1 cellular context compared by ENCODE assay signal in the genomic region with DNA sequence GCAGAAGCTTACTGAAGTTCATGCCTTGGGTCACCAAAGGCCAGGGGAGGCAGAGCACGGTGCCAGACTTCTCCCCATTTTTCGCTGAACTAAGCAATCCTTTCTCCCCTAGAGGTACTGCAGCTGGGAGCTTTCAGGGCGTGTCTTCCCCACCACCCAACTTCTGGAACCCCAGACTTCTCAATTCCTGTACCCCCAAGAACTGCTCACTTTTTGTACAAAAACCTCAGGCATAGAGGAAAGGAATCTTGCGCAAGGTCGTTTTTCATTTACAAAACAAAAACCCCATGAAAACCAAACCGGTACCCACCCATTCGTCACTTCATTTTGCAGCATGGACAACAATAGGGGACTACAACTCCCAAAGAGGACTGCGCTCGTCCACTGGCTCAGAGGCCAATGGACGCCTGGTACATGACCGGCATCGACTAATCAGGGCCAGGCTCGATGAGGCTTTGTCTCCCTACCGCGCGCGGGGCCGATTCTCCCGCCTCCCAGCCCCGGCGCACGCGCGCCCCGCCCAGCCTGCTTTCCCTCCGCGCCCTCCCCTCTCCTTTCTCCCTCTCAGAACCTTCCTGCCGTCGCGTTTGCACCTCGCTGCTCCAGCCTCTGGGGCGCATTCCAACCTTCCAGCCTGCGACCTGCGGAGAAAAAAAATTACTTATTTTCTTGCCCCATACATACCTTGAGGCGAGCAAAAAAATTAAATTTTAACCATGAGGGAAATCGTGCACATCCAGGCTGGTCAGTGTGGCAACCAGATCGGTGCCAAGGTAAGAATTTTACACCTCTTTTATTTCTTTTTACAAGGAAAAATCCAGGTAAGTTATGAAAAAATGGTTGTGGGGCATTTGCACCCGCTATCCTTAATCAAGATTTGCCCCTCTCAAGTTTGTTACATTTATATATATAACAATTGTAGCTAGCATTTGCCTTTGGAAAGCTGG.
TF ChIP-seq lines count a peak whose summit lies in the region.

A gene (plus strand): TSS at position 562 of the 947 bp plus-strand sequence. CDS start 155 bp downstream, at position 717.

TF ChIP-seq in HEK293, 187 proteins besides CTCF, POLR2A, EP300 and RAD21 (continued from another document and continues in another):
- TF ChIP-seq, protein P1, sequence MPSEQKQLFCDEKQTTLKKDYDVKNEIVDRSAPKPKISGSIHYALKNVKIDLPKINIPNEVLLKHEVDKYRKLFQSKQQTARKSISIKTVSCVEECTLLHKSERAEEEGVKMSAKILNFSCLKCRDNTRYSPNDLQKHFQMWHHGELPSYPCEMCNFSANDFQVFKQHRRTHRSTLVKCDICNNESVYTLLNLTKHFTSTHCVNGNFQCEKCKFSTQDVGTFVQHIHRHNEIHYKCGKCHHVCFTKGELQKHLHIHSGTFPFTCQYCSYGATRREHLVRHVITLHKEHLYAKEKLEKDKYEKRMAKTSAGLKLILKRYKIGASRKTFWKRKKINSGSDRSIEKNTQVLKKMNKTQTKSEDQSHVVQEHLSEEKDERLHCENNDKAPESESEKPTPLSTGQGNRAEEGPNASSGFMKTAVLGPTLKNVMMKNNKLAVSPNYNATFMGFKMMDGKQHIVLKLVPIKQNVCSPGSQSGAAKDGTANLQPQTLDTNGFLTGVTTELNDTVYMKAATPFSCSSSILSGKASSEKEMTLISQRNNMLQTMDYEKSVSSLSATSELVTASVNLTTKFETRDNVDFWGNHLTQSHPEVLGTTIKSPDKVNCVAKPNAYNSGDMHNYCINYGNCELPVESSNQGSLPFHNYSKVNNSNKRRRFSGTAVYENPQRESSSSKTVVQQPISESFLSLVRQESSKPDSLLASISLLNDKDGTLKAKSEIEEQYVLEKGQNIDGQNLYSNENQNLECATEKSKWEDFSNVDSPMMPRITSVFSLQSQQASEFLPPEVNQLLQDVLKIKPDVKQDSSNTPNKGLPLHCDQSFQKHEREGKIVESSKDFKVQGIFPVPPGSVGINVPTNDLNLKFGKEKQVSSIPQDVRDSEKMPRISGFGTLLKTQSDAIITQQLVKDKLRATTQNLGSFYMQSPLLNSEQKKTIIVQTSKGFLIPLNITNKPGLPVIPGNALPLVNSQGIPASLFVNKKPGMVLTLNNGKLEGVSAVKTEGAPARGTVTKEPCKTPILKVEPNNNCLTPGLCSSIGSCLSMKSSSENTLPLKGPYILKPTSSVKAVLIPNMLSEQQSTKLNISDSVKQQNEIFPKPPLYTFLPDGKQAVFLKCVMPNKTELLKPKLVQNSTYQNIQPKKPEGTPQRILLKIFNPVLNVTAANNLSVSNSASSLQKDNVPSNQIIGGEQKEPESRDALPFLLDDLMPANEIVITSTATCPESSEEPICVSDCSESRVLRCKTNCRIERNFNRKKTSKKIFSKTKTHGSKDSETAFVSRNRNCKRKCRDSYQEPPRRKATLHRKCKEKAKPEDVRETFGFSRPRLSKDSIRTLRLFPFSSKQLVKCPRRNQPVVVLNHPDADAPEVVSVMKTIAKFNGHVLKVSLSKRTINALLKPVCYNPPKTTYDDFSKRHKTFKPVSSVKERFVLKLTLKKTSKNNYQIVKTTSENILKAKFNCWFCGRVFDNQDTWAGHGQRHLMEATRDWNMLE (tag by site-specific recombination; conservative IDR thresholded peaks at IDR 0.05; ENCODE audit: low read depth) = no peak
- TF ChIP-seq, protein P2, sequence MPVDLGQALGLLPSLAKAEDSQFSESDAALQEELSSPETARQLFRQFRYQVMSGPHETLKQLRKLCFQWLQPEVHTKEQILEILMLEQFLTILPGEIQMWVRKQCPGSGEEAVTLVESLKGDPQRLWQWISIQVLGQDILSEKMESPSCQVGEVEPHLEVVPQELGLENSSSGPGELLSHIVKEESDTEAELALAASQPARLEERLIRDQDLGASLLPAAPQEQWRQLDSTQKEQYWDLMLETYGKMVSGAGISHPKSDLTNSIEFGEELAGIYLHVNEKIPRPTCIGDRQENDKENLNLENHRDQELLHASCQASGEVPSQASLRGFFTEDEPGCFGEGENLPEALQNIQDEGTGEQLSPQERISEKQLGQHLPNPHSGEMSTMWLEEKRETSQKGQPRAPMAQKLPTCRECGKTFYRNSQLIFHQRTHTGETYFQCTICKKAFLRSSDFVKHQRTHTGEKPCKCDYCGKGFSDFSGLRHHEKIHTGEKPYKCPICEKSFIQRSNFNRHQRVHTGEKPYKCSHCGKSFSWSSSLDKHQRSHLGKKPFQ (tag by site-specific recombination; IDR thresholded peaks at IDR 0.05) = no peak
- TF ChIP-seq, protein P3, sequence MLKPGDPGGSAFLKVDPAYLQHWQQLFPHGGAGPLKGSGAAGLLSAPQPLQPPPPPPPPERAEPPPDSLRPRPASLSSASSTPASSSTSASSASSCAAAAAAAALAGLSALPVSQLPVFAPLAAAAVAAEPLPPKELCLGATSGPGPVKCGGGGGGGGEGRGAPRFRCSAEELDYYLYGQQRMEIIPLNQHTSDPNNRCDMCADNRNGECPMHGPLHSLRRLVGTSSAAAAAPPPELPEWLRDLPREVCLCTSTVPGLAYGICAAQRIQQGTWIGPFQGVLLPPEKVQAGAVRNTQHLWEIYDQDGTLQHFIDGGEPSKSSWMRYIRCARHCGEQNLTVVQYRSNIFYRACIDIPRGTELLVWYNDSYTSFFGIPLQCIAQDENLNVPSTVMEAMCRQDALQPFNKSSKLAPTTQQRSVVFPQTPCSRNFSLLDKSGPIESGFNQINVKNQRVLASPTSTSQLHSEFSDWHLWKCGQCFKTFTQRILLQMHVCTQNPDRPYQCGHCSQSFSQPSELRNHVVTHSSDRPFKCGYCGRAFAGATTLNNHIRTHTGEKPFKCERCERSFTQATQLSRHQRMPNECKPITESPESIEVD (tag by site-specific recombination; IDR thresholded peaks at IDR 0.05) = no peak
- TF ChIP-seq ZNF792 (tag by site-specific recombination; IDR thresholded peaks at IDR 0.05) = no peak
- no peak for TF ChIP-seq ZNF292 (tag by site-specific recombination; IDR thresholded peaks at IDR 0.05; ENCODE audit: borderline replicate concordance, low read depth)
- TF ChIP-seq WT1 (tag by site-specific recombination; IDR thresholded peaks at IDR 0.05) = no peak; the same call in 1 of the 2 replicates
- no peak for TF ChIP-seq ZNF223 (tag by site-specific recombination; IDR thresholded peaks at IDR 0.05)
- no peak for TF ChIP-seq ZNF155 (tag by site-specific recombination; IDR thresholded peaks at IDR 0.05)
- TF ChIP-seq, protein P4, sequence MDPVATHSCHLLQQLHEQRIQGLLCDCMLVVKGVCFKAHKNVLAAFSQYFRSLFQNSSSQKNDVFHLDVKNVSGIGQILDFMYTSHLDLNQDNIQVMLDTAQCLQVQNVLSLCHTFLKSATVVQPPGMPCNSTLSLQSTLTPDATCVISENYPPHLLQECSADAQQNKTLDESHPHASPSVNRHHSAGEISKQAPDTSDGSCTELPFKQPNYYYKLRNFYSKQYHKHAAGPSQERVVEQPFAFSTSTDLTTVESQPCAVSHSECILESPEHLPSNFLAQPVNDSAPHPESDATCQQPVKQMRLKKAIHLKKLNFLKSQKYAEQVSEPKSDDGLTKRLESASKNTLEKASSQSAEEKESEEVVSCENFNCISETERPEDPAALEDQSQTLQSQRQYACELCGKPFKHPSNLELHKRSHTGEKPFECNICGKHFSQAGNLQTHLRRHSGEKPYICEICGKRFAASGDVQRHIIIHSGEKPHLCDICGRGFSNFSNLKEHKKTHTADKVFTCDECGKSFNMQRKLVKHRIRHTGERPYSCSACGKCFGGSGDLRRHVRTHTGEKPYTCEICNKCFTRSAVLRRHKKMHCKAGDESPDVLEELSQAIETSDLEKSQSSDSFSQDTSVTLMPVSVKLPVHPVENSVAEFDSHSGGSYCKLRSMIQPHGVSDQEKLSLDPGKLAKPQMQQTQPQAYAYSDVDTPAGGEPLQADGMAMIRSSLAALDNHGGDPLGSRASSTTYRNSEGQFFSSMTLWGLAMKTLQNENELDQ (tag by site-specific recombination; IDR thresholded peaks at IDR 0.05; ENCODE audit: low read depth) = no peak
- TF ChIP-seq, protein P5, sequence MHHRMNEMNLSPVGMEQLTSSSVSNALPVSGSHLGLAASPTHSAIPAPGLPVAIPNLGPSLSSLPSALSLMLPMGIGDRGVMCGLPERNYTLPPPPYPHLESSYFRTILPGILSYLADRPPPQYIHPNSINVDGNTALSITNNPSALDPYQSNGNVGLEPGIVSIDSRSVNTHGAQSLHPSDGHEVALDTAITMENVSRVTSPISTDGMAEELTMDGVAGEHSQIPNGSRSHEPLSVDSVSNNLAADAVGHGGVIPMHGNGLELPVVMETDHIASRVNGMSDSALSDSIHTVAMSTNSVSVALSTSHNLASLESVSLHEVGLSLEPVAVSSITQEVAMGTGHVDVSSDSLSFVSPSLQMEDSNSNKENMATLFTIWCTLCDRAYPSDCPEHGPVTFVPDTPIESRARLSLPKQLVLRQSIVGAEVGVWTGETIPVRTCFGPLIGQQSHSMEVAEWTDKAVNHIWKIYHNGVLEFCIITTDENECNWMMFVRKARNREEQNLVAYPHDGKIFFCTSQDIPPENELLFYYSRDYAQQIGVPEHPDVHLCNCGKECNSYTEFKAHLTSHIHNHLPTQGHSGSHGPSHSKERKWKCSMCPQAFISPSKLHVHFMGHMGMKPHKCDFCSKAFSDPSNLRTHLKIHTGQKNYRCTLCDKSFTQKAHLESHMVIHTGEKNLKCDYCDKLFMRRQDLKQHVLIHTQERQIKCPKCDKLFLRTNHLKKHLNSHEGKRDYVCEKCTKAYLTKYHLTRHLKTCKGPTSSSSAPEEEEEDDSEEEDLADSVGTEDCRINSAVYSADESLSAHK (tag by site-specific recombination; IDR thresholded peaks at IDR 0.05) = no peak
- TF ChIP-seq, protein P6, sequence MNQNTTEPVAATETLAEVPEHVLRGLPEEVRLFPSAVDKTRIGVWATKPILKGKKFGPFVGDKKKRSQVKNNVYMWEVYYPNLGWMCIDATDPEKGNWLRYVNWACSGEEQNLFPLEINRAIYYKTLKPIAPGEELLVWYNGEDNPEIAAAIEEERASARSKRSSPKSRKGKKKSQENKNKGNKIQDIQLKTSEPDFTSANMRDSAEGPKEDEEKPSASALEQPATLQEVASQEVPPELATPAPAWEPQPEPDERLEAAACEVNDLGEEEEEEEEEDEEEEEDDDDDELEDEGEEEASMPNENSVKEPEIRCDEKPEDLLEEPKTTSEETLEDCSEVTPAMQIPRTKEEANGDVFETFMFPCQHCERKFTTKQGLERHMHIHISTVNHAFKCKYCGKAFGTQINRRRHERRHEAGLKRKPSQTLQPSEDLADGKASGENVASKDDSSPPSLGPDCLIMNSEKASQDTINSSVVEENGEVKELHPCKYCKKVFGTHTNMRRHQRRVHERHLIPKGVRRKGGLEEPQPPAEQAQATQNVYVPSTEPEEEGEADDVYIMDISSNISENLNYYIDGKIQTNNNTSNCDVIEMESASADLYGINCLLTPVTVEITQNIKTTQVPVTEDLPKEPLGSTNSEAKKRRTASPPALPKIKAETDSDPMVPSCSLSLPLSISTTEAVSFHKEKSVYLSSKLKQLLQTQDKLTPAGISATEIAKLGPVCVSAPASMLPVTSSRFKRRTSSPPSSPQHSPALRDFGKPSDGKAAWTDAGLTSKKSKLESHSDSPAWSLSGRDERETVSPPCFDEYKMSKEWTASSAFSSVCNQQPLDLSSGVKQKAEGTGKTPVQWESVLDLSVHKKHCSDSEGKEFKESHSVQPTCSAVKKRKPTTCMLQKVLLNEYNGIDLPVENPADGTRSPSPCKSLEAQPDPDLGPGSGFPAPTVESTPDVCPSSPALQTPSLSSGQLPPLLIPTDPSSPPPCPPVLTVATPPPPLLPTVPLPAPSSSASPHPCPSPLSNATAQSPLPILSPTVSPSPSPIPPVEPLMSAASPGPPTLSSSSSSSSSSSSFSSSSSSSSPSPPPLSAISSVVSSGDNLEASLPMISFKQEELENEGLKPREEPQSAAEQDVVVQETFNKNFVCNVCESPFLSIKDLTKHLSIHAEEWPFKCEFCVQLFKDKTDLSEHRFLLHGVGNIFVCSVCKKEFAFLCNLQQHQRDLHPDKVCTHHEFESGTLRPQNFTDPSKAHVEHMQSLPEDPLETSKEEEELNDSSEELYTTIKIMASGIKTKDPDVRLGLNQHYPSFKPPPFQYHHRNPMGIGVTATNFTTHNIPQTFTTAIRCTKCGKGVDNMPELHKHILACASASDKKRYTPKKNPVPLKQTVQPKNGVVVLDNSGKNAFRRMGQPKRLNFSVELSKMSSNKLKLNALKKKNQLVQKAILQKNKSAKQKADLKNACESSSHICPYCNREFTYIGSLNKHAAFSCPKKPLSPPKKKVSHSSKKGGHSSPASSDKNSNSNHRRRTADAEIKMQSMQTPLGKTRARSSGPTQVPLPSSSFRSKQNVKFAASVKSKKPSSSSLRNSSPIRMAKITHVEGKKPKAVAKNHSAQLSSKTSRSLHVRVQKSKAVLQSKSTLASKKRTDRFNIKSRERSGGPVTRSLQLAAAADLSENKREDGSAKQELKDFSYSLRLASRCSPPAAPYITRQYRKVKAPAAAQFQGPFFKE (tag by site-specific recombination; IDR thresholded peaks at IDR 0.05; ENCODE audit: borderline replicate concordance) = no peak
- TF ChIP-seq KLF1 (tag by site-specific recombination; IDR thresholded peaks at IDR 0.05) = peak; percentile 32; the same call in 1 of the 2 replicates
- TF ChIP-seq ZNF174 (tag by site-specific recombination; IDR thresholded peaks at IDR 0.05) = no peak
- no peak for TF ChIP-seq ZNF670 (tag by site-specific recombination; IDR thresholded peaks at IDR 0.05; ENCODE audit: low read depth)
- no peak for TF ChIP-seq OVOL3 (tag by site-specific recombination; IDR thresholded peaks at IDR 0.05)
- TF ChIP-seq RBAK (tag by site-specific recombination; IDR thresholded peaks at IDR 0.05) = no peak
- TF ChIP-seq ZNF146 (tag by site-specific recombination; IDR thresholded peaks at IDR 0.05) = no peak
- TF ChIP-seq ZNF433 (tag by site-specific recombination; IDR thresholded peaks at IDR 0.05; ENCODE audit: low read depth) = no peak
- TF ChIP-seq, protein P7, sequence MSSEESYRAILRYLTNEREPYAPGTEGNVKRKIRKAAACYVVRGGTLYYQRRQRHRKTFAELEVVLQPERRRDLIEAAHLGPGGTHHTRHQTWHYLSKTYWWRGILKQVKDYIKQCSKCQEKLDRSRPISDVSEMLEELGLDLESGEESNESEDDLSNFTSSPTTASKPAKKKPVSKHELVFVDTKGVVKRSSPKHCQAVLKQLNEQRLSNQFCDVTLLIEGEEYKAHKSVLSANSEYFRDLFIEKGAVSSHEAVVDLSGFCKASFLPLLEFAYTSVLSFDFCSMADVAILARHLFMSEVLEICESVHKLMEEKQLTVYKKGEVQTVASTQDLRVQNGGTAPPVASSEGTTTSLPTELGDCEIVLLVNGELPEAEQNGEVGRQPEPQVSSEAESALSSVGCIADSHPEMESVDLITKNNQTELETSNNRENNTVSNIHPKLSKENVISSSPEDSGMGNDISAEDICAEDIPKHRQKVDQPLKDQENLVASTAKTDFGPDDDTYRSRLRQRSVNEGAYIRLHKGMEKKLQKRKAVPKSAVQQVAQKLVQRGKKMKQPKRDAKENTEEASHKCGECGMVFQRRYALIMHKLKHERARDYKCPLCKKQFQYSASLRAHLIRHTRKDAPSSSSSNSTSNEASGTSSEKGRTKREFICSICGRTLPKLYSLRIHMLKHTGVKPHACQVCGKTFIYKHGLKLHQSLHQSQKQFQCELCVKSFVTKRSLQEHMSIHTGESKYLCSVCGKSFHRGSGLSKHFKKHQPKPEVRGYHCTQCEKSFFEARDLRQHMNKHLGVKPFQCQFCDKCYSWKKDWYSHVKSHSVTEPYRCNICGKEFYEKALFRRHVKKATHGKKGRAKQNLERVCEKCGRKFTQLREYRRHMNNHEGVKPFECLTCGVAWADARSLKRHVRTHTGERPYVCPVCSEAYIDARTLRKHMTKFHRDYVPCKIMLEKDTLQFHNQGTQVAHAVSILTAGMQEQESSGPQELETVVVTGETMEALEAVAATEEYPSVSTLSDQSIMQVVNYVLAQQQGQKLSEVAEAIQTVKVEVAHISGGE (tag by site-specific recombination; conservative IDR thresholded peaks at IDR 0.05; ENCODE audit: low read depth) = no peak
